Comparison of ENCODE assay signal across 22 cellular contexts in the genomic region with DNA sequence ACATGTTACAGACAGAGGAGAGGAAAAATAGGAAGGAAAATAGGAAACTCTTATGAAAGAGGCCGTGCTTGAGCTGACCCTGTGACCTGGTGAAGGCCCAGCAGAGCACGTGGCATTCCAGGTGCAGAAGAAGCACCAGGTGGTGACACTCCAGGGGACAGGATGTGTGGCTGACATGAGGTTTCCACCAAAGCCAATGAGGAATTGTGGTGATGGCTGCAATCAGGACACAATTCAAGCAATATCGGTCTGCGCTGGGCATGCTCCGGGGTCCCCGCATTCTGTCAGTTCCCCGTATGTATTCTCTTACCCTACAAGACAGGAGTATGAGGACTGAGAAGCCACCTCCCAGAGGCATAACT.
"Had no signal": no experiment of that assay in that cellular context is flagged by ENCODE, and none has a peak within 500 bp of the region (broad histone marks: within the 10 kb centered on the region; RNA-seq: fewer than 3 reads in every experiment).

No MANE protein-coding gene starts in this region.

- H3K4me1 Mint-ChIP-seq: activated CD4-positive, alpha-beta T cell treated with anti-CD3 and anti-CD28 coated beads, Interleukin-2, amount 10 ng/mL, durations not matched to agents 7 days and 5 days; activated CD8-positive, alpha-beta memory T cell treated with anti-CD3 and anti-CD28 coated beads, Interleukin-2, amount 10 ng/mL, durations not matched to agents 7 days and 5 days had no signal

- H3K9me3 Mint-ChIP-seq: activated CD4-positive, alpha-beta T cell treated with anti-CD3 and anti-CD28 coated beads, Interleukin-2, amount 10 ng/mL, durations not matched to agents 7 days and 5 days; activated CD8-positive, alpha-beta T cell treated with anti-CD3 and anti-CD28 coated beads for 36 hours; activated naive CD4-positive, alpha-beta T cell treated with anti-CD3 and anti-CD28 coated beads, Interleukin-2, amount 50 U/mL, for 24 hours; natural killer cell treated with Interleukin-12 subunit alpha and Interleukin-12 subunit beta and Interleukin-15 and Interleukin-18, amount 100 ng/mL, for 72 hours; stimulated activated naive CD8-positive, alpha-beta T cell treated with anti-CD3 and anti-CD28 coated beads, Interleukin-15, Interleukin-2, amounts not matched to agents 100 ng/mL and 50 ng/mL, for 24 hours had no signal

- ATAC-seq: activated CD8-positive, alpha-beta memory T cell treated with anti-CD3 and anti-CD28 coated beads, Interleukin-2, amount 10 ng/mL, durations not matched to agents 7 days and 5 days; activated CD8-positive, alpha-beta T cell treated with anti-CD3 and anti-CD28 coated beads for 36 hours; body of pancreas; heart right ventricle; left cardiac atrium; natural killer cell treated with Interleukin-12 subunit alpha and Interleukin-12 subunit beta and Interleukin-15 and Interleukin-18, amount 100 ng/mL, for 72 hours had no signal

- H3K36me3 Mint-ChIP-seq: activated CD8-positive, alpha-beta memory T cell treated with anti-CD3 and anti-CD28 coated beads, Interleukin-2, amount 10 ng/mL, durations not matched to agents 7 days and 5 days; activated naive CD4-positive, alpha-beta T cell treated with anti-CD3 and anti-CD28 coated beads, Interleukin-2, amount 50 U/mL, for 24 hours; natural killer cell treated with Interleukin-12 subunit alpha and Interleukin-12 subunit beta and Interleukin-15 and Interleukin-18, amount 100 ng/mL, for 72 hours had no signal

- H3K27ac Mint-ChIP-seq: activated CD4-positive, alpha-beta T cell treated with anti-CD3 and anti-CD28 coated beads, Interleukin-2, amount 10 ng/mL, durations not matched to agents 7 days and 5 days; activated CD8-positive, alpha-beta memory T cell treated with anti-CD3 and anti-CD28 coated beads, Interleukin-2, amount 10 ng/mL, durations not matched to agents 7 days and 5 days; activated CD8-positive, alpha-beta T cell treated with anti-CD3 and anti-CD28 coated beads for 36 hours; activated naive CD4-positive, alpha-beta T cell treated with anti-CD3 and anti-CD28 coated beads, Interleukin-2, amount 50 U/mL, for 24 hours; natural killer cell treated with Interleukin-12 subunit alpha and Interleukin-12 subunit beta and Interleukin-15 and Interleukin-18, amount 100 ng/mL, for 72 hours; stimulated activated naive CD8-positive, alpha-beta T cell treated with anti-CD3 and anti-CD28 coated beads, Interleukin-15, Interleukin-2, amounts not matched to agents 100 ng/mL and 50 ng/mL, for 24 hours had no signal

- H3K36me3 ChIP-seq: cardiac muscle cell, heart right ventricle, thyroid gland, WERI-Rb-1 had no signal

- H3K9me3 ChIP-seq: body of pancreas, thyroid gland had no signal

- H3K27me3 Mint-ChIP-seq: activated CD4-positive, alpha-beta T cell treated with anti-CD3 and anti-CD28 coated beads, Interleukin-2, amount 10 ng/mL, durations not matched to agents 7 days and 5 days; activated CD8-positive, alpha-beta memory T cell treated with anti-CD3 and anti-CD28 coated beads, Interleukin-2, amount 10 ng/mL, durations not matched to agents 7 days and 5 days; activated CD8-positive, alpha-beta T cell treated with anti-CD3 and anti-CD28 coated beads for 36 hours; activated naive CD4-positive, alpha-beta T cell treated with anti-CD3 and anti-CD28 coated beads, Interleukin-2, amount 50 U/mL, for 24 hours; natural killer cell treated with Interleukin-12 subunit alpha and Interleukin-12 subunit beta and Interleukin-15 and Interleukin-18, amount 100 ng/mL, for 72 hours; stimulated activated naive CD8-positive, alpha-beta T cell treated with anti-CD3 and anti-CD28 coated beads, Interleukin-15, Interleukin-2, amounts not matched to agents 100 ng/mL and 50 ng/mL, for 24 hours had no signal

- H3K4me3 ChIP-seq: body of pancreas, cardiac muscle cell, heart right ventricle, thyroid gland had no signal

- DNase-seq: activated CD4-positive, alpha-beta T cell treated with anti-CD3 and anti-CD28 coated beads, Interleukin-2, amount 10 ng/mL, durations not matched to agents 7 days and 5 days; activated CD4-positive, CD25-positive, alpha-beta regulatory T cell treated with anti-CD3 and anti-CD28 coated beads, Interleukin-2, amount 50 U/mL, for 72 hours; activated CD8-positive, alpha-beta memory T cell treated with anti-CD3 and anti-CD28 coated beads, Interleukin-2, amount 10 ng/mL, durations not matched to agents 7 days and 5 days; activated CD8-positive, alpha-beta T cell treated with anti-CD3 and anti-CD28 coated beads for 36 hours; activated gamma-delta T cell treated with Interleukin-2 at 50 U/mL for 16 hours; activated T-cell treated with anti-CD3 and anti-CD28 coated beads for 4 hours; anterior cingulate cortex; body of pancreas; effector CD4-positive, alpha-beta T cell; erythroblast; foreskin fibroblast; heart right ventricle; islet precursor cell; left cardiac atrium; stimulated activated CD4-positive, alpha-beta T cell treated with anti-CD3 and anti-CD28 coated beads, Interleukin-4, amount 100 ng/mL, for 4 hours; substantia nigra; thyroid gland; WERI-Rb-1 had no signal

- H3K4me3 Mint-ChIP-seq: activated CD4-positive, alpha-beta T cell treated with anti-CD3 and anti-CD28 coated beads, Interleukin-2, amount 10 ng/mL, durations not matched to agents 7 days and 5 days; activated CD8-positive, alpha-beta memory T cell treated with anti-CD3 and anti-CD28 coated beads, Interleukin-2, amount 10 ng/mL, durations not matched to agents 7 days and 5 days; activated CD8-positive, alpha-beta T cell treated with anti-CD3 and anti-CD28 coated beads for 36 hours; activated naive CD4-positive, alpha-beta T cell treated with anti-CD3 and anti-CD28 coated beads, Interleukin-2, amount 50 U/mL, for 24 hours; natural killer cell treated with Interleukin-12 subunit alpha and Interleukin-12 subunit beta and Interleukin-15 and Interleukin-18, amount 100 ng/mL, for 72 hours; stimulated activated naive CD8-positive, alpha-beta T cell treated with anti-CD3 and anti-CD28 coated beads, Interleukin-15, Interleukin-2, amounts not matched to agents 100 ng/mL and 50 ng/mL, for 24 hours had no signal

- H3K4me1 ChIP-seq: body of pancreas, heart right ventricle, thyroid gland had no signal

- H3K27ac ChIP-seq: body of pancreas, cardiac muscle cell, heart right ventricle, thyroid gland, WERI-Rb-1 had no signal
